10 cellular contexts compared by ENCODE assay signal in the genomic region with DNA sequence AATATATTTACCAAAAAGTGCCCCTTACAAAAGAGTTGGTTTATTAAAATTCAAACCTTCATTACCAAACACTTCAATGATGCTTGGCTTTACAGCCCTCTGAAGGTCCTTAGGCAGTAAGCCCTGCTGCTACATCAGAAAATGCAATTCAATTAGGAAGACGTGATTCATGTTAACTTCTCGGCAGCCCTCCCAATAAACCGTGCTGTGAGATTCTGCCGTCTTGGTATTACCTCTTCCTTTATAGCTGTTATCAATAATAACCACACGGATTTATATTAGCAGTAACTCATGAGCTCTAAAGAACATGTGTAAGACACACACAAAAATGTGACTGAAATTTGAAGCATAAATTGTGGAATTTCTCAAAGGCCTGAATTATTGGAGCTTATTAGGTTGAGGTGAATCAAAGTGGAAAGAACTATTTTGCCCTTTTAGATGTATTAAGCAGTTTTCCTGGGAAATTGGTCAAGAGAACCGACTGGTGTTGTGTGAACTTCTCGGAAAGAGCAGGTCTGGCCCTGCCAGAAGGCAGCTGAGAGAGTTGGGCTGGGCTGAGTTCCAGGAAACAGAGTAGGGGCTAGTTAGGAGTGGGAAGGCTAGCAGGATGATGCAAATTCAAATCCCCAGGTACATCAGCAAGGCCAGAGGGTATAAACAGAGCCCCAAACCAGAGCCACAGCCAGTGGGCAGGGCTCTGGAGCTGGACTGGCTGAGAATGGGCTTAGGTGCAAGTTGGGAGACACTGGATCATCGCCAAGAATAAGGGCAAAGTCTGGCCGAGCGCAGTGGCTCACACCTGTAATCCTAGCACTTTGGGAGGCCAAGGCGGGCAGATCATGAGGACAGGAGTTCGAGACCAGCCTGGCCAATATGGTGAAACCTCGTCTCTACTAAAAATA. TPM values are rescaled to one million over a fixed set of nuclear protein-coding genes. Genes with fewer than 3 reads are reported as not detected.
A peak's percentile ranks its signal among the peaks of the same experiment; 100 is the strongest.
DNase-seq lines count a peak whose midpoint lies in the region; ATAC-seq, FAIRE-seq and TF ChIP-seq lines count a peak whose summit lies in the region.
"Had no signal": no experiment of that assay in that cellular context is flagged by ENCODE, and none has a peak within 500 bp of the region (broad histone marks: within the 10 kb centered on the region; RNA-seq: fewer than 3 reads in every experiment).

No MANE protein-coding gene starts in this region.

- TF ChIP-seq RAD21 in K562 (CRISPR knock-in tag; conservative IDR thresholded peaks at IDR 0.05 in 1 of 2, IDR thresholded peaks at IDR 0.05 in 1 of 2) (no peak), HepG2 (CRISPR knock-in tag; IDR thresholded peaks at IDR 0.05) (no peak)

- intact Hi-C loops in activated CD4-positive, alpha-beta memory T cell treated with anti-CD3 and anti-CD28 coated beads for 36 hours (cut with micrococcal nuclease): no loop called here
- intact Hi-C loops in K562 (cut with micrococcal nuclease): loop anchor here (1.0 kb wide), 1 partner anchor 12 kb away; no protein-coding TSS in a partner anchor
- intact Hi-C loops in HepG2 (cut with micrococcal nuclease; ENCODE audit: unreplicated experiment): no loop called here
- intact Hi-C loops in esophagus squamous epithelium (cut with DNase I): no loop called here

- TF ChIP-seq CTCF in K562 (IDR thresholded peaks at IDR 0.05 in 2 of 3, conservative IDR thresholded peaks at IDR 0.05 in 1 of 3; ENCODE audit: insufficient read depth in 2 of 3, low read depth in 1 of 3, low read length in 3 of 3) (no peak), HepG2 (CRISPR knock-in tag; IDR thresholded peaks at IDR 0.05) (no peak), type B pancreatic cell (conservative IDR thresholded peaks at IDR 0.05) (no peak), esophagus squamous epithelium (IDR thresholded peaks at IDR 0.05) (no peak)

- in situ Hi-C loops in K562 (cut with MboI): no loop called here
- in situ Hi-C loops in HepG2 (cut with HindIII; ENCODE audit: extremely low pct_ligation_motif_present, low pct_unique_long_range_greater_than_20kb): no loop called here

- H3K79me2 ChIP-seq in K562 (ENCODE audit: control insufficient read depth, insufficient read depth, low read length): no peaks in the 10 kb centered on the region
- no peaks in the 10 kb centered on the region for H3K79me2 ChIP-seq in HepG2 (ENCODE audit: insufficient read depth, low read length)

- H4K20me1 ChIP-seq in K562 (replicated peaks; ENCODE audit: control insufficient read depth, insufficient read depth, low read length) (no peaks in the 10 kb centered on the region), HepG2 (ENCODE audit: insufficient read depth, low read length) (no peaks in the 10 kb centered on the region)

- peak; percentile 78 for FAIRE-seq in K562 (lab: Jason Lieb, UNC)
- FAIRE-seq in HepG2 (lab: Jason Lieb, UNC): no peak
- FAIRE-seq: colon had no signal

- H3K4me1 ChIP-seq in K562 (replicated peaks in 1 of 2; ENCODE audit: control insufficient read depth in 2 of 2, insufficient read depth in 2 of 2, low read length in 2 of 2): peaks cover 32% of the 10 kb centered on the region in 2 experiments
- peaks cover 28% of the 10 kb centered on the region for H3K4me1 ChIP-seq in HepG2 (ENCODE audit: insufficient read depth, low read length)
- peaks cover 0 to 14% (median 8%) of the 10 kb centered on the region in 3 donors for H3K4me1 ChIP-seq in esophagus squamous epithelium

- DNase-seq in activated CD4-positive, alpha-beta memory T cell treated with anti-CD3 and anti-CD28 coated beads, Interleukin-2, amount 10 ng/mL, durations not matched to agents 7 days and 5 days: no peak
- DNase-seq in activated CD4-positive, alpha-beta memory T cell treated with anti-CD3 and anti-CD28 coated beads for 36 hours: no peak
- DNase-seq in K562 (ENCODE audit: extremely low read depth in 1 of 4, low spot score in 3 of 4) (peak; percentile 68 to 89 (median 72)), HepG2 (ENCODE audit: low spot score) (no peak), type B pancreatic cell (ENCODE audit: extremely low spot score, unreplicated experiment) (no peak), esophagus squamous epithelium (lab: John Stamatoyannopoulos, UW) (no peak)
- DNase-seq: activated CD4-positive, alpha-beta T cell treated with anti-CD3 and anti-CD28 coated beads, Interleukin-2, amount 10 ng/mL, durations not matched to agents 7 days and 5 days had no signal

- H3K9ac ChIP-seq in K562 (ENCODE audit: insufficient read depth in 1 of 2, low read depth in 2 of 2, low read length in 2 of 2) (peak overlapping the region; percentile 55 to 70; a peak in 3 of 4 replicates), HepG2 (ENCODE audit: insufficient read depth, low read depth, low read length) (no peak overlapping the region)

- no peak overlapping the region for H3K4me3 Mint-ChIP-seq in activated CD4-positive, alpha-beta memory T cell treated with anti-CD3 and anti-CD28 coated beads, Interleukin-2, amount 10 ng/mL, durations not matched to agents 7 days and 5 days
- no peak overlapping the region for H3K4me3 Mint-ChIP-seq in activated CD4-positive, alpha-beta memory T cell treated with anti-CD3 and anti-CD28 coated beads for 36 hours
- H3K4me3 Mint-ChIP-seq in type B pancreatic cell: no peak overlapping the region
- H3K4me3 Mint-ChIP-seq: activated CD4-positive, alpha-beta T cell treated with anti-CD3 and anti-CD28 coated beads, Interleukin-2, amount 10 ng/mL, durations not matched to agents 7 days and 5 days had no signal

- TF ChIP-seq POLR2A in K562 (conservative IDR thresholded peaks at IDR 0.05) (no peak), HepG2 (IDR thresholded peaks at IDR 0.05; ENCODE audit: insufficient read depth in 1 of 2, low read depth in 2 of 2, low read length in 2 of 2) (no peak), esophagus squamous epithelium (IDR thresholded peaks at IDR 0.05) (no peak), GM18505 (IDR thresholded peaks at IDR 0.05; ENCODE audit: borderline replicate concordance, extremely low read depth, insufficient read depth, insufficient read length) (no peak)

- H3K27ac Mint-ChIP-seq in activated CD4-positive, alpha-beta memory T cell treated with anti-CD3 and anti-CD28 coated beads, Interleukin-2, amount 10 ng/mL, durations not matched to agents 7 days and 5 days: peak overlapping the region; percentile 33
- no peak overlapping the region for H3K27ac Mint-ChIP-seq in activated CD4-positive, alpha-beta memory T cell treated with anti-CD3 and anti-CD28 coated beads for 36 hours
- peak overlapping the region; percentile 27 for H3K27ac Mint-ChIP-seq in type B pancreatic cell
- H3K27ac Mint-ChIP-seq: activated CD4-positive, alpha-beta T cell treated with anti-CD3 and anti-CD28 coated beads, Interleukin-2, amount 10 ng/mL, durations not matched to agents 7 days and 5 days had no signal

- WGBS in K562 (ENCODE audit: insufficient coverage, low coverage, missing lambda C conversion rate): 29% methylated on average over 13 of the region's 13 CpGs
- WGBS in HepG2 (ENCODE audit: low lambda C conversion rate): 36% methylated on average over 9 of the region's 13 CpGs
- 49 to 51% methylated on average over 13 of the region's 13 CpGs for WGBS in esophagus squamous epithelium, 2 donors

- peaks cover 3% of the 10 kb centered on the region for H3K9me3 Mint-ChIP-seq in activated CD4-positive, alpha-beta memory T cell treated with anti-CD3 and anti-CD28 coated beads, Interleukin-2, amount 10 ng/mL, durations not matched to agents 7 days and 5 days
- H3K9me3 Mint-ChIP-seq in activated CD4-positive, alpha-beta memory T cell treated with anti-CD3 and anti-CD28 coated beads for 36 hours: no peaks in the 10 kb centered on the region
- no peaks in the 10 kb centered on the region for H3K9me3 Mint-ChIP-seq in type B pancreatic cell
- H3K9me3 Mint-ChIP-seq: activated CD4-positive, alpha-beta T cell treated with anti-CD3 and anti-CD28 coated beads, Interleukin-2, amount 10 ng/mL, durations not matched to agents 7 days and 5 days had no signal

- BruUV-seq in K562 (replicated peaks; lab: Mats Ljungman, UMichigan) (no TSS peak), HepG2 (replicated peaks; lab: Mats Ljungman, UMichigan) (no TSS peak)

- ATAC-seq in K562 (peak; percentile 86), HepG2 (peak; percentile 58), GM21825 (IDR thresholded peaks at IDR 0.05; ENCODE audit: unreplicated experiment) (no peak), GM18505 (IDR thresholded peaks at IDR 0.05; ENCODE audit: unreplicated experiment) (no peak)

- H3K36me3 Mint-ChIP-seq in activated CD4-positive, alpha-beta memory T cell treated with anti-CD3 and anti-CD28 coated beads, Interleukin-2, amount 10 ng/mL, durations not matched to agents 7 days and 5 days (ENCODE audit: low read depth): peaks cover 6% of the 10 kb centered on the region
- no peaks in the 10 kb centered on the region for H3K36me3 Mint-ChIP-seq in activated CD4-positive, alpha-beta memory T cell treated with anti-CD3 and anti-CD28 coated beads for 36 hours
- no peaks in the 10 kb centered on the region for H3K36me3 Mint-ChIP-seq in type B pancreatic cell

- H2AFZ ChIP-seq in K562 (ENCODE audit: low read depth, low read length): peak overlapping the region; percentile 88
- no peak overlapping the region for H2AFZ ChIP-seq in HepG2 (ENCODE audit: low read length)

- POLR2A ChIA-PET in activated CD4-positive, alpha-beta memory T cell treated with anti-CD3 and anti-CD28 coated beads, Interleukin-2, amount 10 ng/mL, durations not matched to agents 7 days and 5 days (lab: Charles Lee): interaction anchor here (3.3 to 6.1 kb wide), 3 partner anchors 9 to 133 kb away, joined by 19 to 45 read pairs (median 28); no protein-coding TSS in a partner anchor
- POLR2A ChIA-PET in activated CD4-positive, alpha-beta memory T cell treated with anti-CD3 and anti-CD28 coated beads for 36 hours (lab: Charles Lee): interaction anchor here (0.7 kb wide), 1 partner anchor 11 kb away, joined by 3 read pairs; no protein-coding TSS in a partner anchor
- POLR2A ChIA-PET in K562 (lab: Yijun Ruan, JAX): interaction anchor here (0.6 to 2.2 kb wide), 9 partner anchors 10 to 276 kb away, joined by 3 to 7 read pairs (median 3); a partner anchor contains a TSS
- POLR2A ChIA-PET in HepG2 (lab: Yijun Ruan, JAX): no interaction called here

- H3K27me3 ChIP-seq in K562 (ENCODE audit: control insufficient read depth in 2 of 2, insufficient read depth in 2 of 2, low read length in 2 of 2) (no peaks in the 10 kb centered on the region), HepG2 (ENCODE audit: control insufficient read depth in 1 of 2, insufficient read depth in 2 of 2, low read length in 2 of 2) (peaks cover 1 to 5% of the 10 kb centered on the region in 2 experiments), esophagus squamous epithelium (no peaks in the 10 kb centered on the region)

- peaks cover 54% of the 10 kb centered on the region for H3K4me1 Mint-ChIP-seq in activated CD4-positive, alpha-beta memory T cell treated with anti-CD3 and anti-CD28 coated beads, Interleukin-2, amount 10 ng/mL, durations not matched to agents 7 days and 5 days
- H3K4me1 Mint-ChIP-seq in activated CD4-positive, alpha-beta memory T cell treated with anti-CD3 and anti-CD28 coated beads for 36 hours (ENCODE audit: low read depth): peaks cover 31% of the 10 kb centered on the region
- H3K4me1 Mint-ChIP-seq in type B pancreatic cell (ENCODE audit: unreplicated experiment): peaks cover 7% of the 10 kb centered on the region

- H3K4me2 ChIP-seq in K562 (ENCODE audit: insufficient read depth, low read length): peak overlapping the region; percentile 62
- H3K4me2 ChIP-seq in HepG2 (ENCODE audit: low read depth, low read length): peak overlapping the region; percentile 30; the same call in 1 of the 2 replicates

- CTCF ChIA-PET in activated CD4-positive, alpha-beta memory T cell treated with anti-CD3 and anti-CD28 coated beads, Interleukin-2, amount 10 ng/mL, durations not matched to agents 7 days and 5 days (lab: Charles Lee): interaction anchor here (1.2 to 1.7 kb wide), 4 partner anchors 9 to 171 kb away, joined by 3 to 9 read pairs (median 4); no protein-coding TSS in a partner anchor
- CTCF ChIA-PET in activated CD4-positive, alpha-beta memory T cell treated with anti-CD3 and anti-CD28 coated beads for 36 hours (lab: Charles Lee): interaction anchor here (0.6 to 1.8 kb wide), 5 partner anchors 12 to 171 kb away, joined by 3 to 6 read pairs (median 3); no protein-coding TSS in a partner anchor
- CTCF ChIA-PET in K562 (lab: Yijun Ruan, JAX; ENCODE audit: low intra/inter-chr PET ratio): no interaction called here
- CTCF ChIA-PET in HepG2 (lab: Yijun Ruan, JAX; ENCODE audit: low intra/inter-chr PET ratio, low total read pairs): no interaction called here

- peak; percentile 62; the same call in 1 of the 2 replicates for TF ChIP-seq EP300 in K562 (IDR thresholded peaks at IDR 0.05; ENCODE audit: low read length)
- TF ChIP-seq EP300 in HepG2 (IDR thresholded peaks at IDR 0.05; ENCODE audit: low read depth in 2 of 2, low read length in 2 of 2): no peak
- peak; percentile 42; the same call in 1 of the 2 replicates for TF ChIP-seq EP300 in HepG2 (CRISPR knock-in tag; IDR thresholded peaks at IDR 0.05; ENCODE audit: borderline replicate concordance)

- H3K36me3 ChIP-seq in K562 (ENCODE audit: control insufficient read depth, insufficient read depth, low read length) (no peaks in the 10 kb centered on the region), HepG2 (replicated peaks in 1 of 2; ENCODE audit: control insufficient read depth in 1 of 2, insufficient read depth in 2 of 2, low read length in 2 of 2) (no peaks in the 10 kb centered on the region), esophagus squamous epithelium (no peaks in the 10 kb centered on the region)

- H3K27ac ChIP-seq in K562 (ENCODE audit: extremely low read depth, low read depth, low read length) (peak overlapping the region; percentile 71), HepG2 (ENCODE audit: extremely low read length, insufficient read depth, low read length) (no peak overlapping the region), esophagus squamous epithelium (peak overlapping the region in 2 of 4 donors; percentile 5 to 54)

- no peaks in the 10 kb centered on the region for H3K9me1 ChIP-seq in K562 (ENCODE audit: control insufficient read depth, insufficient read depth, low read length)

- H3K9me3 ChIP-seq in K562 (replicated peaks; ENCODE audit: control insufficient read depth, insufficient read depth, low read depth, low read length) (peaks cover 4% of the 10 kb centered on the region), HepG2 (ENCODE audit: low read length) (no peaks in the 10 kb centered on the region), esophagus squamous epithelium (no peaks in the 10 kb centered on the region)

- H3K27me3 Mint-ChIP-seq in activated CD4-positive, alpha-beta memory T cell treated with anti-CD3 and anti-CD28 coated beads, Interleukin-2, amount 10 ng/mL, durations not matched to agents 7 days and 5 days: no peaks in the 10 kb centered on the region
- H3K27me3 Mint-ChIP-seq in activated CD4-positive, alpha-beta memory T cell treated with anti-CD3 and anti-CD28 coated beads for 36 hours: no peaks in the 10 kb centered on the region
- no peaks in the 10 kb centered on the region for H3K27me3 Mint-ChIP-seq in type B pancreatic cell
- H3K27me3 Mint-ChIP-seq: activated CD4-positive, alpha-beta T cell treated with anti-CD3 and anti-CD28 coated beads, Interleukin-2, amount 10 ng/mL, durations not matched to agents 7 days and 5 days had no signal

- H3K4me3 ChIP-seq in K562: no peak overlapping the region
- peak overlapping the region in 1 of 3 experiments; percentile 33; a peak in 1 of 6 replicates for H3K4me3 ChIP-seq in HepG2 (replicated peaks in 1 of 3; ENCODE audit: insufficient read depth in 1 of 3, low read depth in 2 of 3, low read length in 3 of 3)
- no peak overlapping the region for H3K4me3 ChIP-seq in esophagus squamous epithelium

RNA-seq across cellular contexts. Expression of a gene that starts 33.1 kb away (rescaled TPM):
- total RNA-seq in activated CD4-positive, alpha-beta memory T cell treated with anti-CD3 and anti-CD28 coated beads, Interleukin-2, amount 10 ng/mL, durations not matched to agents 7 days and 5 days: 1 to 10 TPM; 4.7 to 4.9 TPM
- total RNA-seq in activated CD4-positive, alpha-beta memory T cell treated with anti-CD3 and anti-CD28 coated beads for 36 hours: under 1 TPM; 0.48 to 0.52 TPM
- total RNA-seq in K562 (2011; cell fraction: chromatin; rRNA removed; ENCODE audit: low replicate concordance): 0.30 and 0.49 TPM in 2 replicates
- 0.13 TPM in 1 of 2 replicates, not detected in the other for total RNA-seq in K562 (2011; cell fraction: nucleolus; rRNA removed)
- total RNA-seq in K562 (2011; cell fraction: nucleoplasm; rRNA removed): 0.37 TPM in 1 of 2 replicates, not detected in the other
- total RNA-seq in K562 (2014; rRNA removed) (0.04 TPM in 1 of 2 replicates, not detected in the other), K562 (2014; rRNA removed; fragmentation: Illumina TruSeq; extraction: Trizol) (not detected in 2 replicates), K562 (2015; rRNA removed; fragmentation: Illumina TruSeq; extraction: Trizol) (0.15 TPM in 1 of 2 replicates, not detected in the other), K562 (2021) (0.13 TPM in 1 of 2 replicates, not detected in the other), HepG2 (2016; rRNA removed; fragmentation: Illumina TruSeq; extraction: Trizol) (not detected in 2 replicates), type B pancreatic cell (ENCODE audit: low replicate concordance) (0.10 TPM in 1 of 2 replicates, not detected in the other), esophagus squamous epithelium (10 to 100 TPM in 1 of 4 donors, 1 to 10 TPM in 3; 2.6 to 13.4 (median 5.3) TPM)
- polyA plus RNA-seq in K562 (2011; rRNA removed) (0.04 TPM in 1 of 2 replicates, not detected in the other), K562 (2014; fragmentation: Illumina TruSeq; extraction: Trizol) (not detected in 2 replicates), K562 (2014; fragmentation: Nextera tagmentation; extraction: Ambion mirVana) (not detected), K562 (2014; rRNA removed) (0.09 TPM in 1 of 2 replicates, not detected in the other), HepG2 (2011; rRNA removed) (0.03 TPM in 1 of 2 replicates, not detected in the other)
- 0.04 and 0.06 TPM in 2 replicates for polyA plus RNA-seq in K562 (2011; cell fraction: cytosol; rRNA removed)
- polyA plus RNA-seq in K562 (2011; cell fraction: nucleus; rRNA removed): 0.15 and 0.44 TPM in 2 replicates
- 0.17 and 0.42 TPM in 2 replicates for polyA plus RNA-seq in K562 (2012)
- polyA minus RNA-seq in K562 (2011; rRNA and poly(A)+ RNA removed): 0.03 TPM in 1 of 2 replicates, not detected in the other
- not detected in 2 replicates for polyA minus RNA-seq in K562 (2011; cell fraction: cytosol; rRNA and poly(A)+ RNA removed)
- polyA minus RNA-seq in K562 (2011; cell fraction: nucleus; rRNA and poly(A)+ RNA removed): 0.33 TPM in 1 of 2 replicates, not detected in the other
- not detected in 2 replicates for total RNA-seq in HepG2 (2016; cell fraction: cytosol; rRNA removed; fragmentation: Illumina TruSeq; extraction: Trizol; ENCODE audit: low read depth)
- total RNA-seq in HepG2 (2016; cell fraction: insoluble cytoplasmic fraction; rRNA removed; fragmentation: Illumina TruSeq; extraction: Trizol): not detected in 2 replicates
- not detected in 2 replicates for total RNA-seq in HepG2 (2016; cell fraction: membrane; rRNA removed; fragmentation: Illumina TruSeq; extraction: Trizol)
- total RNA-seq in HepG2 (2016; cell fraction: nucleus; rRNA removed; fragmentation: Illumina TruSeq; extraction: Trizol): not detected in 2 replicates
- polyA plus RNA-seq in HepG2 (2011; cell fraction: cytosol; rRNA removed): not detected in 2 replicates
- 0.13 and 0.17 TPM in 2 replicates for polyA plus RNA-seq in HepG2 (2011; cell fraction: nucleus; rRNA removed)
- not detected in 2 replicates for polyA plus RNA-seq in HepG2 (2012)
- polyA plus RNA-seq in HepG2 (2016; cell fraction: cytosol; fragmentation: Illumina TruSeq; extraction: Trizol; ENCODE audit: low read depth): not detected in 2 replicates
- not detected in 2 replicates for polyA plus RNA-seq in HepG2 (2016; cell fraction: insoluble cytoplasmic fraction; fragmentation: Illumina TruSeq; extraction: Trizol; ENCODE audit: low read depth)
- not detected in 2 replicates for polyA plus RNA-seq in HepG2 (2016; cell fraction: membrane; fragmentation: Illumina TruSeq; extraction: Trizol; ENCODE audit: low read depth)
- polyA plus RNA-seq in HepG2 (2016; cell fraction: nucleus; fragmentation: Illumina TruSeq; extraction: Trizol; ENCODE audit: insufficient read depth, low read depth): not detected in 2 replicates
- polyA minus RNA-seq in HepG2 (2011; rRNA and poly(A)+ RNA removed; ENCODE audit: low replicate concordance): not detected in 2 replicates
- polyA minus RNA-seq in HepG2 (2011; cell fraction: cytosol; rRNA and poly(A)+ RNA removed): not detected in 2 replicates
- 0.25 TPM in 1 of 2 replicates, not detected in the other for polyA minus RNA-seq in HepG2 (2011; cell fraction: nucleus; rRNA and poly(A)+ RNA removed)

RNA-seq across cellular contexts. Expression of a gene that starts 52.6 kb away (rescaled TPM):
- 100 to 1,000 TPM; 131 TPM for total RNA-seq in activated CD4-positive, alpha-beta memory T cell treated with anti-CD3 and anti-CD28 coated beads, Interleukin-2, amount 10 ng/mL, durations not matched to agents 7 days and 5 days
- 100 to 1,000 TPM; 109 to 114 TPM for total RNA-seq in activated CD4-positive, alpha-beta memory T cell treated with anti-CD3 and anti-CD28 coated beads for 36 hours
- 102 and 218 TPM in 2 replicates for total RNA-seq in K562 (2011; cell fraction: chromatin; rRNA removed; ENCODE audit: low replicate concordance)
- 162 and 195 TPM in 2 replicates for total RNA-seq in K562 (2011; cell fraction: nucleolus; rRNA removed)
- 126 and 134 TPM in 2 replicates for total RNA-seq in K562 (2011; cell fraction: nucleoplasm; rRNA removed)
- 118 and 148 TPM in 2 replicates for total RNA-seq in K562 (2014; rRNA removed)
- 98.3 and 112 TPM in 2 replicates for total RNA-seq in K562 (2014; rRNA removed; fragmentation: Illumina TruSeq; extraction: Trizol)
- 114 and 122 TPM in 2 replicates for total RNA-seq in K562 (2015; rRNA removed; fragmentation: Illumina TruSeq; extraction: Trizol)
- 153 and 161 TPM in 2 replicates for total RNA-seq in K562 (2021)
- polyA plus RNA-seq in K562 (2011; rRNA removed): 135 and 137 TPM in 2 replicates
- 156 and 157 TPM in 2 replicates for polyA plus RNA-seq in K562 (2011; cell fraction: cytosol; rRNA removed)
- 338 and 345 TPM in 2 replicates for polyA plus RNA-seq in K562 (2011; cell fraction: nucleus; rRNA removed)
- 148 and 189 TPM in 2 replicates for polyA plus RNA-seq in K562 (2012)
- polyA plus RNA-seq in K562 (2014; fragmentation: Illumina TruSeq; extraction: Trizol): 125 and 128 TPM in 2 replicates
- 10 to 100 TPM in 1 of 2 experiments, 1 to 10 TPM in 1; 7.9 to 14.1 TPM for polyA plus RNA-seq in K562 (2014; fragmentation: Nextera tagmentation; extraction: Ambion mirVana)
- polyA plus RNA-seq in K562 (2014; rRNA removed): 102 and 116 TPM in 2 replicates
- 101 and 125 TPM in 2 replicates for polyA minus RNA-seq in K562 (2011; rRNA and poly(A)+ RNA removed)
- polyA minus RNA-seq in K562 (2011; cell fraction: cytosol; rRNA and poly(A)+ RNA removed): 65.4 and 66.7 TPM in 2 replicates
- polyA minus RNA-seq in K562 (2011; cell fraction: nucleus; rRNA and poly(A)+ RNA removed): 139 and 166 TPM in 2 replicates
- total RNA-seq in HepG2 (2016; rRNA removed; fragmentation: Illumina TruSeq; extraction: Trizol): 115 and 144 TPM in 2 replicates
- total RNA-seq in HepG2 (2016; cell fraction: cytosol; rRNA removed; fragmentation: Illumina TruSeq; extraction: Trizol; ENCODE audit: low read depth): 53.5 and 64.3 TPM in 2 replicates
- total RNA-seq in HepG2 (2016; cell fraction: insoluble cytoplasmic fraction; rRNA removed; fragmentation: Illumina TruSeq; extraction: Trizol): 99.7 and 146 TPM in 2 replicates
- 112 and 127 TPM in 2 replicates for total RNA-seq in HepG2 (2016; cell fraction: membrane; rRNA removed; fragmentation: Illumina TruSeq; extraction: Trizol)
- 129 and 139 TPM in 2 replicates for total RNA-seq in HepG2 (2016; cell fraction: nucleus; rRNA removed; fragmentation: Illumina TruSeq; extraction: Trizol)
- polyA plus RNA-seq in HepG2 (2011; rRNA removed): 86.2 and 96.1 TPM in 2 replicates
- polyA plus RNA-seq in HepG2 (2011; cell fraction: cytosol; rRNA removed): 84.5 and 90.6 TPM in 2 replicates
- polyA plus RNA-seq in HepG2 (2011; cell fraction: nucleus; rRNA removed): 168 and 184 TPM in 2 replicates
- polyA plus RNA-seq in HepG2 (2012): 90.8 and 127 TPM in 2 replicates
- 50.6 and 64.6 TPM in 2 replicates for polyA plus RNA-seq in HepG2 (2016; cell fraction: cytosol; fragmentation: Illumina TruSeq; extraction: Trizol; ENCODE audit: low read depth)
- polyA plus RNA-seq in HepG2 (2016; cell fraction: insoluble cytoplasmic fraction; fragmentation: Illumina TruSeq; extraction: Trizol; ENCODE audit: low read depth): 92.2 and 107 TPM in 2 replicates
- 86.2 and 95.7 TPM in 2 replicates for polyA plus RNA-seq in HepG2 (2016; cell fraction: membrane; fragmentation: Illumina TruSeq; extraction: Trizol; ENCODE audit: low read depth)
- polyA plus RNA-seq in HepG2 (2016; cell fraction: nucleus; fragmentation: Illumina TruSeq; extraction: Trizol; ENCODE audit: insufficient read depth, low read depth): 185 and 196 TPM in 2 replicates
- polyA minus RNA-seq in HepG2 (2011; rRNA and poly(A)+ RNA removed; ENCODE audit: low replicate concordance): 134 and 163 TPM in 2 replicates
- polyA minus RNA-seq in HepG2 (2011; cell fraction: cytosol; rRNA and poly(A)+ RNA removed): 32.2 and 36.3 TPM in 2 replicates
- 109 and 138 TPM in 2 replicates for polyA minus RNA-seq in HepG2 (2011; cell fraction: nucleus; rRNA and poly(A)+ RNA removed)
- 163 and 184 TPM in 2 replicates for total RNA-seq in type B pancreatic cell (ENCODE audit: low replicate concordance)
- 100 to 1,000 TPM; 101 to 153 (median 111) TPM for total RNA-seq in esophagus squamous epithelium

Comparison
In these comparisons a context has a peak if more than half of its experiments do, and no peak if none do; other contexts are left out.
1. DNase-seq: peak in K562 (4 of 4); none in activated CD4-positive, alpha-beta memory T cell treated with anti-CD3 and anti-CD28 coated beads, Interleukin-2, amount 10 ng/mL, durations not matched to agents 7 days and 5 days (single experiment), activated CD4-positive, alpha-beta memory T cell treated with anti-CD3 and anti-CD28 coated beads for 36 hours (single experiment), HepG2 (single experiment), type B pancreatic cell (single experiment) and esophagus squamous epithelium (single experiment).
2. ATAC-seq: peak in K562 (single experiment) and HepG2 (single experiment); none in GM21825 (single experiment) and GM18505 (single experiment).
3. CTCF ChIA-PET loops: an anchor here in activated CD4-positive, alpha-beta memory T cell treated with anti-CD3 and anti-CD28 coated beads, Interleukin-2, amount 10 ng/mL, durations not matched to agents 7 days and 5 days (1.2 to 1.7 kb wide) and activated CD4-positive, alpha-beta memory T cell treated with anti-CD3 and anti-CD28 coated beads for 36 hours (0.6 to 1.8 kb wide); none called in K562 and HepG2.